22 cellular contexts compared by ENCODE assay signal in the genomic region with DNA sequence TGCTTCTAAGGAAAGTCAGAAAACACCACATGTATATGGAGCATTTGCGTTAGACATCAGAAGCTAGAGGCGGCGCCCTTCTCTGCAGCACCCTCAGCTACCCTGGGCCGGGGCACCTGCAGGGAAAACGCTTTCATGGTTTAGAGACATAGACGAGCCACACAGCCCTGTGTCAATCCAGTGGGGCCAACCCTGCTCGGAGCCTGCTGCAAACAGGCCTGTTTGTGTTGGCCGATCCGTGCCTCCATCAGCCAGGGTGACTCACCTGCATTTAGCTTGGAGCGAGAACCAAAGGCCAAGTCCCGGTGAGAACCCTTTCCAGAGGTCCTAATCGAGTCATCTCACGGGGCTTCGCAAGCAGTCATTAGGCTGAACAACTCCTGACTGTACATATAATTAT. TPM values are rescaled to one million over a fixed set of nuclear protein-coding genes. Genes with fewer than 3 reads are reported as not detected.
"Had no signal": no experiment of that assay in that cellular context is flagged by ENCODE, and none has a peak within 500 bp of the region (broad histone marks: within the 10 kb centered on the region; RNA-seq: fewer than 3 reads in every experiment).

No MANE protein-coding gene starts in this region.

- H3K4me3 ChIP-seq: hepatocyte, mucosa of descending colon, upper lobe of left lung had no signal

- H3K27ac Mint-ChIP-seq: activated naive CD8-positive, alpha-beta T cell treated with anti-CD3 and anti-CD28 coated beads for 36 hours; immature natural killer cell had no signal

- H3K27ac ChIP-seq: hepatocyte, upper lobe of left lung had no signal

- H3K9me3 ChIP-seq: mucosa of descending colon, upper lobe of left lung had no signal

- H3K9me3 Mint-ChIP-seq: activated naive CD8-positive, alpha-beta T cell treated with anti-CD3 and anti-CD28 coated beads for 36 hours; immature natural killer cell; neural crest cell had no signal

- H3K4me3 Mint-ChIP-seq: activated naive CD8-positive, alpha-beta T cell treated with anti-CD3 and anti-CD28 coated beads for 36 hours; central memory CD8-positive, alpha-beta T cell; immature natural killer cell; neural crest cell had no signal

- H3K4me1 ChIP-seq: upper lobe of left lung had no signal

- H2AFZ ChIP-seq: hepatocyte had no signal

- H3K4me1 Mint-ChIP-seq: activated naive CD8-positive, alpha-beta T cell treated with anti-CD3 and anti-CD28 coated beads for 36 hours; central memory CD8-positive, alpha-beta T cell; immature natural killer cell; neural crest cell had no signal

- H3K27me3 ChIP-seq: upper lobe of left lung had no signal

- H3K36me3 ChIP-seq: upper lobe of left lung had no signal

- DNase-seq: activated CD4-positive, alpha-beta T cell treated with anti-CD3 and anti-CD28 coated beads for 1 hour; activated CD4-positive, alpha-beta T cell treated with anti-CD3 and anti-CD28 coated beads, Interleukin-2, amount 50 U/mL, for 1 hour; activated CD8-positive, alpha-beta memory T cell treated with anti-CD3 and anti-CD28 coated beads, Interleukin-2, amount 50 U/mL, for 48 hours; activated naive CD4-positive, alpha-beta T cell treated with Interleukin-2 at 50 U/mL for 16 hours; activated naive CD8-positive, alpha-beta T cell treated with anti-CD3 and anti-CD28 coated beads for 36 hours; activated T-cell treated with anti-CD3 and anti-CD28 coated beads, Interleukin-2, amount 50 U/mL, for 48 hours; effector memory CD4-positive, alpha-beta T cell; glutamatergic neuron; immature natural killer cell; mesenchymal stem cell; mucosa of descending colon; retina; stimulated activated CD4-positive, alpha-beta T cell treated with anti-CD3 and anti-CD28 coated beads, Interleukin-4, amount 100 ng/mL, for 1 hour; stimulated activated naive CD4-positive, alpha-beta T cell treated with Interleukin-2 at 50 U/mL for 16 hours; T-helper 1 cell; upper lobe of left lung had no signal

- H3K36me3 Mint-ChIP-seq: activated naive CD8-positive, alpha-beta T cell treated with anti-CD3 and anti-CD28 coated beads for 36 hours; immature natural killer cell had no signal

- H3K4me2 ChIP-seq: hepatocyte had no signal

- H3K79me2 ChIP-seq: hepatocyte had no signal

RNA-seq across cellular contexts. Expression of gene FZD10, which starts 19.5 kb away (rescaled TPM):
- total RNA-seq: activated naive CD8-positive, alpha-beta T cell treated with anti-CD3 and anti-CD28 coated beads for 36 hours; astrocyte; endothelial cell of umbilical vein; liver had no signal
- polyA plus RNA-seq: endothelial cell of umbilical vein, immature natural killer cell had no signal
